In genomic region chr7:64559206-64559605, GRCh38 we compare ENCODE assay signal across 11 cellular contexts. TPM values are rescaled to one million over a fixed set of nuclear protein-coding genes. Genes with fewer than 3 reads are reported as not detected.
DNase-seq lines count a peak whose midpoint lies in the region; ATAC-seq and TF ChIP-seq lines count a peak whose summit lies in the region.
"Had no signal": no experiment of that assay in that cellular context is flagged by ENCODE, and none has a peak within 500 bp of the region (broad histone marks: within the 10 kb centered on the region; RNA-seq: fewer than 3 reads in every experiment).

No MANE protein-coding gene starts in this region.

- POLR2A ChIA-PET in CD8-positive, alpha-beta memory T cell (lab: Charles Lee): no interaction called here

- H3K9me2 ChIP-seq in OCI-LY1 (ENCODE audit: low read depth, low read length): no peaks in the 10 kb centered on the region

- TF ChIP-seq POLR2A in esophagus squamous epithelium (IDR thresholded peaks at IDR 0.05): no peak

- H3K4me3 ChIP-seq in AG10803 (ENCODE audit: low read length): no peak overlapping the region
- H3K4me3 ChIP-seq in OCI-LY1 (ENCODE audit: low read depth, low read length, poor library complexity, severe bottlenecking): peak overlapping the region; percentile 19
- peak overlapping the region in 1 of 4 donors; percentile 28 for H3K4me3 ChIP-seq in esophagus squamous epithelium
- no peak overlapping the region for H3K4me3 ChIP-seq in CD8-positive, alpha-beta memory T cell (ENCODE audit: low read length)
- H3K4me3 ChIP-seq: PC-9 had no signal

- H3K36me3 ChIP-seq in OCI-LY1 (ENCODE audit: insufficient read depth, low read length) (peaks cover 60% of the 10 kb centered on the region), esophagus squamous epithelium (peaks cover 0 to 15% (median 0%) of the 10 kb centered on the region in 3 donors)
- no peaks in the 10 kb centered on the region for H3K36me3 ChIP-seq in CD8-positive, alpha-beta memory T cell (ENCODE audit: insufficient read depth, low read length)

- ATAC-seq in HG03469 (IDR thresholded peaks at IDR 0.05; ENCODE audit: unreplicated experiment): no peak
- ATAC-seq in HG03439 (IDR thresholded peaks at IDR 0.05; ENCODE audit: unreplicated experiment): no peak
- ATAC-seq: CD8-positive, alpha-beta T cell had no signal

- peaks cover 8% of the 10 kb centered on the region for H3K4me1 Mint-ChIP-seq in nephron
- H3K4me1 Mint-ChIP-seq in CD8-positive, alpha-beta memory T cell: peaks cover 49 to 67% (median 64%) of the 10 kb centered on the region in 3 donors

- intact Hi-C loops in esophagus squamous epithelium (cut with DNase I): no loop called here

- TF ChIP-seq CTCF in AG10803 (conservative IDR thresholded peaks at IDR 0.05; ENCODE audit: low read length): no peak
- no peak for TF ChIP-seq CTCF in OCI-LY1 (IDR thresholded peaks at IDR 0.05; ENCODE audit: low read length)
- TF ChIP-seq CTCF in esophagus squamous epithelium (IDR thresholded peaks at IDR 0.05): no peak
- TF ChIP-seq CTCF in nephron (IDR thresholded peaks at IDR 0.05; ENCODE audit: unreplicated experiment in 3 of 3): no peak

- no peak overlapping the region for H2AFZ ChIP-seq in OCI-LY1 (ENCODE audit: low read length)
- H2AFZ ChIP-seq: PC-9 had no signal

- H3K9me3 ChIP-seq in OCI-LY1 (ENCODE audit: low read length) (peaks cover 11% of the 10 kb centered on the region), esophagus squamous epithelium (peaks cover 0 to 1% (median 0%) of the 10 kb centered on the region in 3 donors)
- no peaks in the 10 kb centered on the region for H3K9me3 ChIP-seq in CD8-positive, alpha-beta memory T cell (ENCODE audit: low read length)

- H3K4me1 ChIP-seq in OCI-LY1 (ENCODE audit: insufficient read depth, low read length, severe bottlenecking) (peaks cover 47% of the 10 kb centered on the region), esophagus squamous epithelium (peaks cover 8 to 58% (median 20%) of the 10 kb centered on the region in 3 donors)
- H3K4me1 ChIP-seq in CD8-positive, alpha-beta memory T cell (ENCODE audit: insufficient read depth, low read length): peaks cover 4% of the 10 kb centered on the region

- H3K79me2 ChIP-seq in OCI-LY1 (ENCODE audit: insufficient read depth, low read length): peaks cover 64% of the 10 kb centered on the region

- H3K27me3 ChIP-seq in OCI-LY1 (ENCODE audit: insufficient read depth, low read length) (no peaks in the 10 kb centered on the region), esophagus squamous epithelium (no peaks in the 10 kb centered on the region)
- no peaks in the 10 kb centered on the region for H3K27me3 ChIP-seq in CD8-positive, alpha-beta memory T cell (ENCODE audit: insufficient read depth, low read length, poor library complexity, severe bottlenecking)

- H3K9ac ChIP-seq in OCI-LY1 (ENCODE audit: low read length): peak overlapping the region; percentile 2; the same call in 1 of the 2 replicates

- WGBS in esophagus squamous epithelium, 2 donors: 33 to 44% methylated on average over 5 of the region's 5 CpGs

- no peaks in the 10 kb centered on the region for H3F3A ChIP-seq in OCI-LY1 (ENCODE audit: insufficient read depth, low read length)

- H3K36me3 Mint-ChIP-seq in nephron (ENCODE audit: low read depth): peaks cover 73% of the 10 kb centered on the region
- peaks cover 8 to 31% (median 12%) of the 10 kb centered on the region in 3 donors for H3K36me3 Mint-ChIP-seq in CD8-positive, alpha-beta memory T cell

- CTCF ChIA-PET in CD8-positive, alpha-beta memory T cell (lab: Charles Lee): no interaction called here

- H3K9me3 Mint-ChIP-seq in nephron: peaks cover 51% of the 10 kb centered on the region
- H3K9me3 Mint-ChIP-seq in CD8-positive, alpha-beta memory T cell: no peaks in the 10 kb centered on the region

- H3K27ac ChIP-seq in OCI-LY1 (ENCODE audit: low read depth, low read length, poor library complexity, severe bottlenecking) (peak overlapping the region; percentile 92), esophagus squamous epithelium (peak overlapping the region; percentile 39 to 70 (median 57))
- H3K27ac ChIP-seq in CD8-positive, alpha-beta memory T cell (ENCODE audit: low read depth, low read length): no peak overlapping the region
- H3K27ac ChIP-seq: PC-9 had no signal

- H3K4me3 Mint-ChIP-seq in nephron: peak overlapping the region in 2 of 3 experiments; percentile 28 to 75
- peak overlapping the region in 1 of 7 donors; percentile 74 for H3K4me3 Mint-ChIP-seq in CD8-positive, alpha-beta memory T cell
- H3K4me3 Mint-ChIP-seq: CD8-positive, alpha-beta T cell had no signal

- H4K20me1 ChIP-seq in OCI-LY1 (ENCODE audit: insufficient read depth, low read length): no peaks in the 10 kb centered on the region

- no peaks in the 10 kb centered on the region for H3K27me3 Mint-ChIP-seq in nephron (ENCODE audit: low read depth)
- H3K27me3 Mint-ChIP-seq in CD8-positive, alpha-beta memory T cell: peaks cover 0 to 3% of the 10 kb centered on the region in 2 donors

- DNase-seq in AG10803 (ENCODE audit: low read depth) (peak; percentile 40), esophagus squamous epithelium (lab: John Stamatoyannopoulos, UW) (no peak)
- DNase-seq in CD8-positive, alpha-beta memory T cell: no peak
- no peak for DNase-seq in central memory CD4-positive, alpha-beta T cell
- DNase-seq: activated CD4-positive, alpha-beta T cell treated with anti-CD3 and anti-CD28 coated beads for 4 hours; CD8-positive, alpha-beta T cell had no signal

- peak overlapping the region; percentile 44 for H3K4me2 ChIP-seq in OCI-LY1 (ENCODE audit: low read length)
- H3K4me2 ChIP-seq: PC-9 had no signal

- peak overlapping the region in 1 of 3 experiments; percentile 60 for H3K27ac Mint-ChIP-seq in nephron
- peak overlapping the region in 3 of 8 donors; percentile 12 to 48 (median 36) for H3K27ac Mint-ChIP-seq in CD8-positive, alpha-beta memory T cell
- H3K27ac Mint-ChIP-seq: CD8-positive, alpha-beta T cell had no signal

RNA-seq across cellular contexts. Expression of gene ZNF680, which starts 3.7 kb away (rescaled TPM):
- total RNA-seq in esophagus squamous epithelium: 10 to 100 TPM in 1 of 4 donors, 1 to 10 TPM in 3; 5.5 to 10.3 (median 7.4) TPM
- 10 to 100 TPM in 1 of 2 experiments, 1 to 10 TPM in 1; 9.2 to 11.1 TPM for total RNA-seq in CD8-positive, alpha-beta memory T cell
- polyA plus RNA-seq in CD8-positive, alpha-beta memory T cell: 9.4 TPM
